In the genomic region with DNA sequence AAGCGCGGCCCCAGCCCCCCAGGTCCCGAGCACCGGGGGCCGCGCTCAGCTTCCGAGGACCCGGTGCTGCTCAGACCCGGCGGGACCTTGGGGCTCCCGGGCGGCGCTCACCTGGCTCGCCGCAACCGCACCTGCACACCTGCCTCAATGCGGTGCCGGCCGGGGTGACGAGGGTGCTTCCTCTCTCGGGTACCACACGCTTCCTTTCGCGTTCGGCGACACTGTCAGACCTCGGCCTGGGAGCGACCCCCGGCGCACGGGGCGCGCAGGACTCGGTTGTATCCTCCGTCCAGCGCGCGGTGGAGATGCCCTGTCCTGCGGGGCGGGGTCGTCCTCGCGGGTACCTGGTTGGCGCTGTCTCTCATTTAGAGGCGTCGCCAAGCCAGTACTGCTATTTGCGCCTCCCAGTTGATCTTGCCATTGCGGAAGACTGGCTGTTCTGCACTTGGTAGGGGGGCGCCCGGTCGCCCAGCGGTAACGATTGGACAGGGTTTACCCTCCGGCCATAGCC, we compare ENCODE assay signal across 8 cellular contexts. TPM values are rescaled to one million over a fixed set of nuclear protein-coding genes. Genes with fewer than 3 reads are reported as not detected.
DNase-seq lines count a peak whose midpoint lies in the region; ATAC-seq and TF ChIP-seq lines count a peak whose summit lies in the region.

No MANE protein-coding gene starts in this region.

- H3K9me3 Mint-ChIP-seq in CD8-positive, alpha-beta memory T cell: no peaks in the 10 kb centered on the region
- no peaks in the 10 kb centered on the region for H3K9me3 Mint-ChIP-seq in activated CD8-positive, alpha-beta T cell treated with anti-CD3 and anti-CD28 coated beads for 36 hours
- no peaks in the 10 kb centered on the region for H3K9me3 Mint-ChIP-seq in endodermal cell

- peak overlapping the region; percentile 82 to 94 (median 84) for H3K4me3 Mint-ChIP-seq in CD8-positive, alpha-beta memory T cell
- H3K4me3 Mint-ChIP-seq in activated CD8-positive, alpha-beta T cell treated with anti-CD3 and anti-CD28 coated beads for 36 hours: peak overlapping the region; percentile 87
- H3K4me3 Mint-ChIP-seq in endodermal cell: peak overlapping the region; percentile 78

- intact Hi-C loops in activated CD8-positive, alpha-beta T cell treated with anti-CD3 and anti-CD28 coated beads for 36 hours (cut with micrococcal nuclease): no loop called here

- H3K27me3 Mint-ChIP-seq in CD8-positive, alpha-beta memory T cell: no peaks in the 10 kb centered on the region
- no peaks in the 10 kb centered on the region for H3K27me3 Mint-ChIP-seq in activated CD8-positive, alpha-beta T cell treated with anti-CD3 and anti-CD28 coated beads for 36 hours
- peaks cover 2% of the 10 kb centered on the region for H3K27me3 Mint-ChIP-seq in endodermal cell (ENCODE audit: insufficient read depth)

- H3K4me1 ChIP-seq in CD8-positive, alpha-beta memory T cell (ENCODE audit: insufficient read depth, low read length): peaks cover 16% of the 10 kb centered on the region
- H3K4me1 ChIP-seq in endodermal cell (ENCODE audit: control insufficient read depth, insufficient read depth, low read length): peaks cover 8% of the 10 kb centered on the region
- H3K4me1 ChIP-seq in mucosa of rectum (ENCODE audit: control insufficient read depth in 2 of 2, insufficient read depth in 2 of 2, low read length in 2 of 2): peaks cover 21 to 25% of the 10 kb centered on the region in 2 donors
- H3K4me1 ChIP-seq in urinary bladder (ENCODE audit: insufficient read depth): peaks cover 4% of the 10 kb centered on the region

- H3K27ac Mint-ChIP-seq in CD8-positive, alpha-beta memory T cell: peak overlapping the region; percentile 36 to 89 (median 68)
- H3K27ac Mint-ChIP-seq in activated CD8-positive, alpha-beta T cell treated with anti-CD3 and anti-CD28 coated beads for 36 hours: peak overlapping the region; percentile 20
- no peak overlapping the region for H3K27ac Mint-ChIP-seq in endodermal cell

- CTCF ChIA-PET in CD8-positive, alpha-beta memory T cell (lab: Charles Lee): interaction anchor here (1.1 to 1.8 kb wide), 4 partner anchors 15 to 226 kb away, joined by 3 to 10 read pairs (median 4); a partner anchor contains a TSS
- CTCF ChIA-PET in activated CD8-positive, alpha-beta T cell treated with anti-CD3 and anti-CD28 coated beads for 36 hours (lab: Charles Lee): interaction anchor here (0.6 to 1.7 kb wide), 6 partner anchors 23 to 233 kb away, joined by 3 read pairs; a partner anchor contains a TSS

- peak overlapping the region; percentile 16 for H3K27ac ChIP-seq in CD8-positive, alpha-beta memory T cell (ENCODE audit: low read depth, low read length)
- H3K27ac ChIP-seq in endodermal cell (ENCODE audit: low read depth, low read length): no peak overlapping the region
- H3K27ac ChIP-seq in mucosa of rectum (ENCODE audit: low read depth in 2 of 2, low read length in 2 of 2): peak overlapping the region; percentile 76
- no peak overlapping the region for H3K27ac ChIP-seq in urinary bladder (ENCODE audit: low read depth)

- DNase-seq in CD8-positive, alpha-beta memory T cell: peak; percentile 43 to 78 (median 69)
- DNase-seq in NCI-H146 (lab: John Stamatoyannopoulos, UW) (peak; percentile 87), endodermal cell (peak; percentile 83), amniotic stem cell (lab: John Stamatoyannopoulos, UW) (no peak)
- peak; percentile 57 for DNase-seq in activated CD8-positive, alpha-beta T cell treated with anti-CD3 and anti-CD28 coated beads for 36 hours

- no peaks in the 10 kb centered on the region for H3K27me3 ChIP-seq in CD8-positive, alpha-beta memory T cell (ENCODE audit: insufficient read depth, low read length, poor library complexity, severe bottlenecking)
- H3K27me3 ChIP-seq in endodermal cell (ENCODE audit: control insufficient read depth, insufficient read depth, low read length, poor library complexity, severe bottlenecking): no peaks in the 10 kb centered on the region
- no peaks in the 10 kb centered on the region for H3K27me3 ChIP-seq in mucosa of rectum (ENCODE audit: control insufficient read depth in 2 of 2, insufficient read depth in 2 of 2, low read length in 2 of 2)

- H3K4me3 ChIP-seq in CD8-positive, alpha-beta memory T cell (ENCODE audit: low read length): peak overlapping the region; percentile 55
- H3K4me3 ChIP-seq in endodermal cell (ENCODE audit: low read length): peak overlapping the region; percentile 91
- peak overlapping the region; percentile 69 to 76 for H3K4me3 ChIP-seq in mucosa of rectum (ENCODE audit: low read length in 2 of 2)
- peak overlapping the region; percentile 96 for H3K4me3 ChIP-seq in urinary bladder (ENCODE audit: low read depth, low read length)

- no peaks in the 10 kb centered on the region for H3K36me3 ChIP-seq in CD8-positive, alpha-beta memory T cell (ENCODE audit: insufficient read depth, low read length)
- H3K36me3 ChIP-seq in endodermal cell (ENCODE audit: control insufficient read depth, insufficient read depth, low read length) (no peaks in the 10 kb centered on the region), mucosa of rectum (ENCODE audit: control insufficient read depth in 2 of 2, insufficient read depth in 2 of 2, low read length in 2 of 2) (no peaks in the 10 kb centered on the region), urinary bladder (ENCODE audit: insufficient read depth) (no peaks in the 10 kb centered on the region)

- POLR2A ChIA-PET in CD8-positive, alpha-beta memory T cell (lab: Charles Lee): interaction anchor here (1.0 to 2.3 kb wide), 3 partner anchors 14 to 175 kb away, joined by 5 to 35 read pairs (median 7); a partner anchor contains a TSS
- POLR2A ChIA-PET in activated CD8-positive, alpha-beta T cell treated with anti-CD3 and anti-CD28 coated beads for 36 hours (lab: Charles Lee): interaction anchor here (0.8 to 2.4 kb wide), 8 partner anchors 9 to 103 kb away, joined by 3 to 10 read pairs (median 3); a partner anchor contains a TSS

- TF ChIP-seq CTCF in activated CD8-positive, alpha-beta T cell treated with anti-CD3 and anti-CD28 coated beads for 36 hours (IDR thresholded peaks at IDR 0.05): no peak
- no peak for TF ChIP-seq CTCF in endodermal cell (conservative IDR thresholded peaks at IDR 0.05)

- H3K4me1 Mint-ChIP-seq in CD8-positive, alpha-beta memory T cell: peaks cover 9 to 37% (median 29%) of the 10 kb centered on the region in 3 donors
- peaks cover 31% of the 10 kb centered on the region for H3K4me1 Mint-ChIP-seq in activated CD8-positive, alpha-beta T cell treated with anti-CD3 and anti-CD28 coated beads for 36 hours (ENCODE audit: low read depth)
- peaks cover 15% of the 10 kb centered on the region for H3K4me1 Mint-ChIP-seq in endodermal cell

- peaks cover 0 to 4% (median 1%) of the 10 kb centered on the region in 3 donors for H3K36me3 Mint-ChIP-seq in CD8-positive, alpha-beta memory T cell
- no peaks in the 10 kb centered on the region for H3K36me3 Mint-ChIP-seq in activated CD8-positive, alpha-beta T cell treated with anti-CD3 and anti-CD28 coated beads for 36 hours (ENCODE audit: low read depth)
- peaks cover 9% of the 10 kb centered on the region for H3K36me3 Mint-ChIP-seq in endodermal cell (ENCODE audit: low read depth)

- no peaks in the 10 kb centered on the region for H3K9me3 ChIP-seq in CD8-positive, alpha-beta memory T cell (ENCODE audit: low read length)
- H3K9me3 ChIP-seq in endodermal cell (ENCODE audit: control insufficient read depth, low read length) (no peaks in the 10 kb centered on the region), mucosa of rectum (ENCODE audit: control insufficient read depth in 2 of 2, low read length in 2 of 2) (no peaks in the 10 kb centered on the region)

- H3K9ac ChIP-seq in endodermal cell (ENCODE audit: extremely low read depth, low read length, poor library complexity, severe bottlenecking): no peak overlapping the region
- H3K9ac ChIP-seq in mucosa of rectum (ENCODE audit: low read depth in 1 of 2, low read length in 2 of 2): peak overlapping the region; percentile 52 to 59

- 1 to 3% methylated on average over 49 to 54 of the region's 54 CpGs for WGBS in endodermal cell (ENCODE audit: insufficient coverage in 1 of 2, insufficient read length in 1 of 2), 2 experiments
- WGBS in urinary bladder: under 1% methylated on average over 54 of the region's 54 CpGs

- peak; percentile 12 for ATAC-seq in GM21723 (IDR thresholded peaks at IDR 0.05; ENCODE audit: unreplicated experiment)
- peak; percentile 8 for ATAC-seq in activated CD8-positive, alpha-beta T cell treated with anti-CD3 and anti-CD28 coated beads for 36 hours

RNA-seq across cellular contexts. Expression of a gene that starts 0.7 kb away (rescaled TPM):
- total RNA-seq in CD8-positive, alpha-beta memory T cell: 10 to 100 TPM; 31.0 to 32.9 TPM
- polyA plus RNA-seq in CD8-positive, alpha-beta memory T cell: 6.5 TPM
- 10 to 100 TPM; 26.7 to 30.4 TPM for total RNA-seq in activated CD8-positive, alpha-beta T cell treated with anti-CD3 and anti-CD28 coated beads for 36 hours
- total RNA-seq in endodermal cell: 100 to 1,000 TPM; 117 to 121 TPM
- polyA plus RNA-seq in endodermal cell (2013, experiment 1 of 2): 83.2 TPM
- 79.9 TPM for polyA plus RNA-seq in endodermal cell (2013, experiment 2 of 2)
- total RNA-seq in urinary bladder: 43.8 TPM
- polyA plus RNA-seq in urinary bladder: 67.9 TPM

RNA-seq across cellular contexts. Expression of a gene that starts 14.5 kb away (rescaled TPM):
- 10 to 100 TPM; 29.4 to 31.7 TPM for total RNA-seq in CD8-positive, alpha-beta memory T cell
- 13.0 TPM for polyA plus RNA-seq in CD8-positive, alpha-beta memory T cell
- total RNA-seq in activated CD8-positive, alpha-beta T cell treated with anti-CD3 and anti-CD28 coated beads for 36 hours: 10 to 100 TPM; 25.3 to 26.6 TPM
- 10 to 100 TPM; 37.0 to 44.5 TPM for total RNA-seq in endodermal cell
- polyA plus RNA-seq in endodermal cell (2013, experiment 1 of 2): 23.9 TPM
- polyA plus RNA-seq in endodermal cell (2013, experiment 2 of 2): 21.8 TPM
- 30.9 TPM for total RNA-seq in urinary bladder
- polyA plus RNA-seq in urinary bladder: 19.3 TPM

Comparison
In these comparisons a context has a peak if more than half of its experiments do, and no peak if none do; other contexts are left out.
1. H3K27ac ChIP-seq: peak in CD8-positive, alpha-beta memory T cell (single experiment) and mucosa of rectum (2 of 2); none in endodermal cell (single experiment) and urinary bladder (single experiment).
2. Peak in every context shown above with its lines, with median percentiles within 50 percentile points of each other: H3K4me3 ChIP-seq and H3K4me3 Mint-ChIP-seq.